ENCODE assay signal across 1 cellular context in genomic region chr18:59353079-59353680, GRCh38.
TF ChIP-seq lines count a peak whose summit lies in the region.

No MANE protein-coding gene starts in this region.

TF ChIP-seq in SK-N-SH treated with all-trans-retinoic acid at 6 μM for 48 hours, 23 proteins besides CTCF, POLR2A, EP300 and RAD21 (continued from another document):
- TF ChIP-seq TSHZ2 (CRISPR knock-in tag; IDR thresholded peaks at IDR 0.05) (no peak), CREB5 (CRISPR knock-in tag; IDR thresholded peaks at IDR 0.05; ENCODE audit: low read depth) (no peak), RARB (CRISPR knock-in tag; IDR thresholded peaks at IDR 0.05) (no peak), POU6F1 (CRISPR knock-in tag; IDR thresholded peaks at IDR 0.05; ENCODE audit: borderline replicate concordance, low read depth) (no peak), ZC3H10 (CRISPR knock-in tag; IDR thresholded peaks at IDR 0.05) (no peak), ZFP30 (CRISPR knock-in tag; IDR thresholded peaks at IDR 0.05) (no peak), SNAI2 (CRISPR knock-in tag; IDR thresholded peaks at IDR 0.05) (no peak), GLIS3 (CRISPR knock-in tag; IDR thresholded peaks at IDR 0.05) (no peak), PATZ1 (CRISPR knock-in tag; IDR thresholded peaks at IDR 0.05; ENCODE audit: borderline replicate concordance) (no peak), CSRNP3 (CRISPR knock-in tag; IDR thresholded peaks at IDR 0.05) (no peak), ISL1 (CRISPR knock-in tag; IDR thresholded peaks at IDR 0.05) (no peak), TCF4 (CRISPR knock-in tag; IDR thresholded peaks at IDR 0.05; ENCODE audit: borderline replicate concordance) (no peak)
